In genomic region chr6:74867286-74867685, GRCh38 we compare ENCODE assay signal across 1 cellular context.
TF ChIP-seq lines count a peak whose summit lies in the region.

No MANE protein-coding gene starts in this region.

TF ChIP-seq in IMR-90, 13 proteins besides CTCF, POLR2A, EP300 and RAD21 (continued from another document):
- no peak for TF ChIP-seq USF2 (IDR thresholded peaks at IDR 0.05; ENCODE audit: low read depth, low read length)
